Comparison of ENCODE assay signal across 12 cellular contexts in the genomic region with DNA sequence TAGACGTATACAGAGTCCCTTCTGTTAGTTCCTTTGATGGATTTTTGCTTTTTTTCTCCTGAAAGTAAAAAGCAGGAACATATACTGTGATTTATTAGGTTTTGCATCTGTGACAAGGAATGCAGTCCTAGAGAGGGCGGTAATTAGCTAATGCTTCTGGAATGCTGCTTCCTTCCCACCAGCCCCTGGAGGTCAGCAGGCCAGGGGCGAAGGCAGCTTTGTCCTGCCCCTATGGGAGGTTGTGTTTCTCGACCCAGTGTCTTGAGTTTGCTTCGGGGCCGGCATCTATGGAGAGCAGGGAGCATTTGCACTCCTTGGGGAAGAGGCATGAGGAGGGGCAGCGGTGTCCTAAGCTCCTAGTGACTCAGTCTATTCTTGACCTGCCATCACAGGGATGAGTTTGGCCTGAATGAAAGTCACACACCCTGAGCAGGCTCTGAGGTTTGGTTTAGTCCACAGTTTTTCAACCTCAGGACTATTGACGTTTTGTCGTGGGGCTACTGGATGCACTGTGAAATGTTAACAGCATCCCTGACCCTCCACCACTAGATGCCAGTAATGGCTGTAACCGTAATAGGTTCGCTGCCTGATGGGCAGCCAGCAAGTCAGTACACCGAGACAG.
DNase-seq lines count a peak whose midpoint lies in the region; TF ChIP-seq lines count a peak whose summit lies in the region.
"Had no signal": no experiment of that assay in that cellular context is flagged by ENCODE, and none has a peak within 500 bp of the region (broad histone marks: within the 10 kb centered on the region; RNA-seq: fewer than 3 reads in every experiment).

No MANE protein-coding gene starts in this region.

- peak overlapping the region; percentile 33 for H3K4me3 Mint-ChIP-seq in nephron progenitor cell
- H3K4me3 Mint-ChIP-seq: T-helper 17 cell had no signal

- no peaks in the 10 kb centered on the region for H3K36me3 ChIP-seq in Karpas-422 (ENCODE audit: insufficient read depth, low read length)

- no peaks in the 10 kb centered on the region for H3K9me3 ChIP-seq in Karpas-422 (ENCODE audit: low read length)

- H3K9me3 Mint-ChIP-seq in nephron progenitor cell, result peaks cover 10% of the 10 kb centered on the region
- H3K9me3 Mint-ChIP-seq: activated naive CD4-positive, alpha-beta T cell treated with anti-CD3 and anti-CD28 coated beads, Interleukin-2, amount 50 U/mL, for 72 hours had no signal

- peaks cover 30% of the 10 kb centered on the region for H3K4me1 Mint-ChIP-seq in nephron progenitor cell

- no peak overlapping the region for H3K4me3 ChIP-seq in Karpas-422 (ENCODE audit: low read length)

- H3K4me2 ChIP-seq in Karpas-422 (ENCODE audit: low read depth, low read length, poor library complexity, severe bottlenecking), result no peak overlapping the region

- no peak overlapping the region for H3K9ac ChIP-seq in Karpas-422 (ENCODE audit: low read length)

- no peaks in the 10 kb centered on the region for H4K20me1 ChIP-seq in Karpas-422 (ENCODE audit: insufficient read depth, low read depth, low read length)

- no peak overlapping the region for H2AFZ ChIP-seq in Karpas-422 (ENCODE audit: low read length)

- no peak for TF ChIP-seq CTCF in nephron progenitor cell (IDR thresholded peaks at IDR 0.05)

- peak; percentile 52 for DNase-seq in GM03348 (ENCODE audit: low spot score)
- peak; percentile 90 for DNase-seq in RPMI7951 (ENCODE audit: low read depth)
- peak; percentile 30 for DNase-seq in fibroblast of peridontal ligament (ENCODE audit: extremely low read depth)
- peak; percentile 62 for DNase-seq in nephron progenitor cell
- no peak for DNase-seq in Karpas-422
- no peak for DNase-seq in NCI-H1092 (lab: John Stamatoyannopoulos, UW)
- no peak for DNase-seq in NCI-H2196 (lab: John Stamatoyannopoulos, UW; ENCODE audit: unreplicated experiment)
- DNase-seq in mesenteric fat pad (ENCODE audit: low spot score), result no peak
- DNase-seq: DMS 273 treated with DMSO at 0.1 percent for 48 hours, MM.1S, T-helper 17 cell had no signal

- H3K36me3 Mint-ChIP-seq in nephron progenitor cell (ENCODE audit: low read depth), result peaks cover 5% of the 10 kb centered on the region
- H3K36me3 Mint-ChIP-seq: activated naive CD4-positive, alpha-beta T cell treated with anti-CD3 and anti-CD28 coated beads, Interleukin-2, amount 50 U/mL, for 72 hours had no signal

- no peaks in the 10 kb centered on the region for H3K79me2 ChIP-seq in Karpas-422 (ENCODE audit: low read length)

- peak overlapping the region; percentile 95 for H3K27ac Mint-ChIP-seq in nephron progenitor cell
- H3K27ac Mint-ChIP-seq: activated naive CD4-positive, alpha-beta T cell treated with anti-CD3 and anti-CD28 coated beads, Interleukin-2, amount 50 U/mL, for 72 hours; T-helper 17 cell had no signal

- H3K27ac ChIP-seq in Karpas-422 (ENCODE audit: low read length), result no peak overlapping the region

- no peaks in the 10 kb centered on the region for H3K4me1 ChIP-seq in Karpas-422 (ENCODE audit: low read length)

- no peaks in the 10 kb centered on the region for H3K27me3 ChIP-seq in Karpas-422 (ENCODE audit: low read length)

- H3K27me3 Mint-ChIP-seq in nephron progenitor cell (ENCODE audit: low read depth, poor library complexity), result peaks cover 5% of the 10 kb centered on the region

- no peaks in the 10 kb centered on the region for H3K9me2 ChIP-seq in Karpas-422 (replicated peaks; ENCODE audit: insufficient read depth, low read length)

Comparison
In these comparisons a context has a peak if more than half of its experiments do, and no peak if none do; other contexts are left out.
1. DNase-seq: peak in GM03348 (single experiment), RPMI7951 (single experiment), fibroblast of peridontal ligament (single experiment) and nephron progenitor cell (single experiment); none in Karpas-422 (single experiment), NCI-H1092 (single experiment), NCI-H2196 (single experiment) and mesenteric fat pad (single experiment).